ENCODE assay signal across 29 cellular contexts in genomic region chr20:32301719-32302506, GRCh38. TPM values are rescaled to one million over a fixed set of nuclear protein-coding genes. Genes with fewer than 3 reads are reported as not detected.
DNase-seq lines count a peak whose midpoint lies in the region; ATAC-seq and TF ChIP-seq lines count a peak whose summit lies in the region.
"Had no signal": no experiment of that assay in that cellular context is flagged by ENCODE, and none has a peak within 500 bp of the region (broad histone marks: within the 10 kb centered on the region; RNA-seq: fewer than 3 reads in every experiment).

No MANE protein-coding gene starts in this region.

- no peak overlapping the region for H3K18ac ChIP-seq in trophoblast cell (ENCODE audit: low read length)

- peaks cover 21% of the 10 kb centered on the region for H3K36me3 Mint-ChIP-seq in activated CD8-positive, alpha-beta T cell treated with anti-CD3 and anti-CD28 coated beads for 36 hours (ENCODE audit: low read depth)
- H3K36me3 Mint-ChIP-seq in activated CD8-positive, alpha-beta T cell treated with anti-CD3 and anti-CD28 coated beads, Interleukin-2, amount 10 ng/mL, durations not matched to agents 7 days and 5 days (ENCODE audit: low read depth) = no peaks in the 10 kb centered on the region
- no peaks in the 10 kb centered on the region for H3K36me3 Mint-ChIP-seq in HFFc6 (ENCODE audit: low read depth)
- H3K36me3 Mint-ChIP-seq in activated naive CD8-positive, alpha-beta T cell treated with anti-CD3 and anti-CD28 coated beads, Interleukin-2, amount 50 U/mL, for 24 hours (ENCODE audit: low read depth) = peaks cover 34% of the 10 kb centered on the region

- no peak overlapping the region for H2AK5ac ChIP-seq in trophoblast cell (ENCODE audit: low read length)

- no peak overlapping the region for H2BK5ac ChIP-seq in trophoblast cell (ENCODE audit: low read depth, low read length, poor library complexity)

- no peak overlapping the region for H3K4ac ChIP-seq in trophoblast cell (ENCODE audit: low read depth, low read length)

- H4K8ac ChIP-seq in trophoblast cell (ENCODE audit: low read depth, low read length) = no peak overlapping the region

- H4K91ac ChIP-seq in trophoblast cell (ENCODE audit: low read depth, low read length) = peak overlapping the region; percentile 8

- H3K4me1 ChIP-seq in trophoblast cell (ENCODE audit: control insufficient read depth in 1 of 2, insufficient read depth in 2 of 2, low read length in 2 of 2) = peaks cover 8 to 19% of the 10 kb centered on the region in 2 experiments

- peak overlapping the region; percentile 15 for H2BK12ac ChIP-seq in trophoblast cell (ENCODE audit: low read length)

- DNase-seq in activated CD8-positive, alpha-beta T cell treated with anti-CD3 and anti-CD28 coated beads for 36 hours = no peak
- no peak for DNase-seq in activated CD8-positive, alpha-beta T cell treated with anti-CD3 and anti-CD28 coated beads, Interleukin-2, amount 10 ng/mL, durations not matched to agents 7 days and 5 days
- DNase-seq in HFFc6 = peak; percentile 20
- DNase-seq in activated naive CD8-positive, alpha-beta T cell treated with anti-CD3 and anti-CD28 coated beads, Interleukin-2, amount 50 U/mL, for 24 hours = no peak
- DNase-seq in trophoblast cell = no peak
- DNase-seq in DMS153 (lab: John Stamatoyannopoulos, UW) = no peak
- DNase-seq: activated CD4-positive, CD25-positive, alpha-beta regulatory T cell treated with anti-CD3 and anti-CD28 coated beads, Interleukin-2, amount 50 U/mL, for 72 hours; activated CD8-positive, alpha-beta memory T cell treated with anti-CD3 and anti-CD28 coated beads, Interleukin-2, amount 10 ng/mL, durations not matched to agents 7 days and 5 days; activated effector memory CD4-positive, alpha-beta T cell treated with Interleukin-2 at 50 U/mL for 16 hours; DMS79; hypothalamus; KG1; left ventricle myocardium superior; midbrain; naive thymus-derived CD8-positive, alpha-beta T cell; NCI-H1417 treated with DMSO at 0.1 percent for 48 hours; NCI-H2081 treated with DMSO at 0.1 percent for 48 hours; NCI-H345; NCI-H774; sigmoid colon; stimulated activated CD4-positive, alpha-beta T cell treated with anti-CD3 and anti-CD28 coated beads, Interleukin-15, amount 100 ng/mL, for 24 hours; substantia nigra had no signal

- H3K4me3 ChIP-seq in trophoblast cell (ENCODE audit: low read depth, low read length) = no peak overlapping the region
- H3K4me3 ChIP-seq: cardiac muscle cell, gastroesophageal sphincter, GM23338, sigmoid colon had no signal

- peak overlapping the region; percentile 66 for H3K27ac ChIP-seq in trophoblast cell (ENCODE audit: low read depth, low read length)
- H3K27ac ChIP-seq: cardiac muscle cell, gastroesophageal sphincter, parathyroid adenoma, sigmoid colon had no signal

- ATAC-seq in activated CD8-positive, alpha-beta T cell treated with anti-CD3 and anti-CD28 coated beads for 36 hours = no peak
- ATAC-seq in activated CD8-positive, alpha-beta T cell treated with anti-CD3 and anti-CD28 coated beads, Interleukin-2, amount 10 ng/mL, durations not matched to agents 7 days and 5 days = no peak
- ATAC-seq in activated naive CD8-positive, alpha-beta T cell treated with anti-CD3 and anti-CD28 coated beads, Interleukin-2, amount 50 U/mL, for 24 hours = peak; percentile 33
- no peak for ATAC-seq in GM21717 (IDR thresholded peaks at IDR 0.05; ENCODE audit: unreplicated experiment)
- no peak for ATAC-seq in HG03175 (IDR thresholded peaks at IDR 0.05; ENCODE audit: unreplicated experiment)
- ATAC-seq: activated CD8-positive, alpha-beta memory T cell treated with anti-CD3 and anti-CD28 coated beads, Interleukin-2, amount 10 ng/mL, durations not matched to agents 7 days and 5 days; gastroesophageal sphincter; GM23338; left ventricle myocardium superior; naive thymus-derived CD8-positive, alpha-beta T cell had no signal

- H3K27me3 ChIP-seq in trophoblast cell (ENCODE audit: insufficient read depth, low read length) = no peaks in the 10 kb centered on the region
- H3K27me3 ChIP-seq: BE2C, cardiac muscle cell, gastroesophageal sphincter, sigmoid colon had no signal

- CTCF ChIA-PET in activated CD8-positive, alpha-beta T cell treated with anti-CD3 and anti-CD28 coated beads for 36 hours (lab: Charles Lee) = interaction anchor here (0.9 to 2.2 kb wide), 2 partner anchors 10 to 15 kb away, joined by 3 to 5 read pairs; no protein-coding TSS in a partner anchor
- CTCF ChIA-PET in activated CD8-positive, alpha-beta T cell treated with anti-CD3 and anti-CD28 coated beads, Interleukin-2, amount 10 ng/mL, durations not matched to agents 7 days and 5 days (lab: Charles Lee) = interaction anchor here (1.0 kb wide), 1 partner anchor 13 kb away, joined by 3 read pairs; no protein-coding TSS in a partner anchor

- H3K14ac ChIP-seq in trophoblast cell (ENCODE audit: low read length) = peak overlapping the region; percentile 9

- no peaks in the 10 kb centered on the region for H3K9me3 Mint-ChIP-seq in activated CD8-positive, alpha-beta T cell treated with anti-CD3 and anti-CD28 coated beads for 36 hours
- no peaks in the 10 kb centered on the region for H3K9me3 Mint-ChIP-seq in activated CD8-positive, alpha-beta T cell treated with anti-CD3 and anti-CD28 coated beads, Interleukin-2, amount 10 ng/mL, durations not matched to agents 7 days and 5 days (ENCODE audit: insufficient read depth)
- H3K9me3 Mint-ChIP-seq in HFFc6 = no peaks in the 10 kb centered on the region
- no peaks in the 10 kb centered on the region for H3K9me3 Mint-ChIP-seq in activated naive CD8-positive, alpha-beta T cell treated with anti-CD3 and anti-CD28 coated beads, Interleukin-2, amount 50 U/mL, for 24 hours
- H3K9me3 Mint-ChIP-seq: GM23338; naive thymus-derived CD8-positive, alpha-beta T cell had no signal

- peaks cover 32% of the 10 kb centered on the region for H3K4me1 Mint-ChIP-seq in activated CD8-positive, alpha-beta T cell treated with anti-CD3 and anti-CD28 coated beads for 36 hours (ENCODE audit: low read depth)
- peaks cover 4% of the 10 kb centered on the region for H3K4me1 Mint-ChIP-seq in activated CD8-positive, alpha-beta T cell treated with anti-CD3 and anti-CD28 coated beads, Interleukin-2, amount 10 ng/mL, durations not matched to agents 7 days and 5 days (ENCODE audit: low read depth)
- peaks cover 20% of the 10 kb centered on the region for H3K4me1 Mint-ChIP-seq in HFFc6 (ENCODE audit: low read depth)
- peaks cover 54% of the 10 kb centered on the region for H3K4me1 Mint-ChIP-seq in activated naive CD8-positive, alpha-beta T cell treated with anti-CD3 and anti-CD28 coated beads, Interleukin-2, amount 50 U/mL, for 24 hours

- H3K79me2 ChIP-seq in trophoblast cell (ENCODE audit: control insufficient read depth, insufficient read depth, low read length, poor library complexity) = peaks cover 2% of the 10 kb centered on the region

- no peaks in the 10 kb centered on the region for H3K9me3 ChIP-seq in trophoblast cell (ENCODE audit: insufficient read depth, low read depth, low read length)
- H3K9me3 ChIP-seq: BE2C, gastroesophageal sphincter, sigmoid colon had no signal

- H3K27ac Mint-ChIP-seq in activated CD8-positive, alpha-beta T cell treated with anti-CD3 and anti-CD28 coated beads for 36 hours = peak overlapping the region; percentile 72
- no peak overlapping the region for H3K27ac Mint-ChIP-seq in activated CD8-positive, alpha-beta T cell treated with anti-CD3 and anti-CD28 coated beads, Interleukin-2, amount 10 ng/mL, durations not matched to agents 7 days and 5 days
- peak overlapping the region; percentile 48 for H3K27ac Mint-ChIP-seq in HFFc6
- peak overlapping the region; percentile 48 for H3K27ac Mint-ChIP-seq in activated naive CD8-positive, alpha-beta T cell treated with anti-CD3 and anti-CD28 coated beads, Interleukin-2, amount 50 U/mL, for 24 hours
- H3K27ac Mint-ChIP-seq: activated CD8-positive, alpha-beta memory T cell treated with anti-CD3 and anti-CD28 coated beads, Interleukin-2, amount 10 ng/mL, durations not matched to agents 7 days and 5 days; GM23338 had no signal

- H3K23ac ChIP-seq in trophoblast cell (ENCODE audit: low read length) = no peak overlapping the region

- H4K12ac ChIP-seq in trophoblast cell (ENCODE audit: low read depth, low read length) = no peak overlapping the region

- H3K9ac ChIP-seq in trophoblast cell (ENCODE audit: low read length) = no peak overlapping the region
- H3K9ac ChIP-seq: parathyroid adenoma had no signal

- H3K36me3 ChIP-seq in trophoblast cell (ENCODE audit: control insufficient read depth in 1 of 2, insufficient read depth in 2 of 2, low read length in 2 of 2) = no peaks in the 10 kb centered on the region
- H3K36me3 ChIP-seq: BE2C, cardiac muscle cell, gastroesophageal sphincter, sigmoid colon had no signal

- no peak for TF ChIP-seq CTCF in activated CD8-positive, alpha-beta T cell treated with anti-CD3 and anti-CD28 coated beads for 36 hours (IDR thresholded peaks at IDR 0.05)
- no peak for TF ChIP-seq CTCF in HFFc6 (IDR thresholded peaks at IDR 0.05)

- H3K4me3 Mint-ChIP-seq in activated CD8-positive, alpha-beta T cell treated with anti-CD3 and anti-CD28 coated beads for 36 hours = no peak overlapping the region
- H3K4me3 Mint-ChIP-seq in activated CD8-positive, alpha-beta T cell treated with anti-CD3 and anti-CD28 coated beads, Interleukin-2, amount 10 ng/mL, durations not matched to agents 7 days and 5 days = no peak overlapping the region
- no peak overlapping the region for H3K4me3 Mint-ChIP-seq in HFFc6
- peak overlapping the region; percentile 3 for H3K4me3 Mint-ChIP-seq in activated naive CD8-positive, alpha-beta T cell treated with anti-CD3 and anti-CD28 coated beads, Interleukin-2, amount 50 U/mL, for 24 hours
- H3K4me3 Mint-ChIP-seq: activated CD8-positive, alpha-beta memory T cell treated with anti-CD3 and anti-CD28 coated beads, Interleukin-2, amount 10 ng/mL, durations not matched to agents 7 days and 5 days; GM23338; naive thymus-derived CD8-positive, alpha-beta T cell had no signal

- no peaks in the 10 kb centered on the region for H3K27me3 Mint-ChIP-seq in activated CD8-positive, alpha-beta T cell treated with anti-CD3 and anti-CD28 coated beads for 36 hours
- H3K27me3 Mint-ChIP-seq in activated CD8-positive, alpha-beta T cell treated with anti-CD3 and anti-CD28 coated beads, Interleukin-2, amount 10 ng/mL, durations not matched to agents 7 days and 5 days (ENCODE audit: low read depth) = no peaks in the 10 kb centered on the region
- H3K27me3 Mint-ChIP-seq in HFFc6 (ENCODE audit: insufficient read depth) = no peaks in the 10 kb centered on the region; the same call in 1 of the 2 replicates
- no peaks in the 10 kb centered on the region for H3K27me3 Mint-ChIP-seq in activated naive CD8-positive, alpha-beta T cell treated with anti-CD3 and anti-CD28 coated beads, Interleukin-2, amount 50 U/mL, for 24 hours
- H3K27me3 Mint-ChIP-seq: activated CD8-positive, alpha-beta memory T cell treated with anti-CD3 and anti-CD28 coated beads, Interleukin-2, amount 10 ng/mL, durations not matched to agents 7 days and 5 days; naive thymus-derived CD8-positive, alpha-beta T cell had no signal

- intact Hi-C loops in activated CD8-positive, alpha-beta T cell treated with anti-CD3 and anti-CD28 coated beads for 36 hours (cut with micrococcal nuclease) = no loop called here

- no CpG with 5 or more reads among the region's 5 CpGs for WGBS in trophoblast cell (ENCODE audit: extremely low coverage, insufficient coverage, insufficient read length)

- H3K4me2 ChIP-seq in trophoblast cell (ENCODE audit: low read length) = peak overlapping the region; percentile 43
- H3K4me2 ChIP-seq: GM23338 had no signal

- H2BK120ac ChIP-seq in trophoblast cell (ENCODE audit: insufficient read depth, low read length, poor library complexity) = no peak overlapping the region

- H3K79me1 ChIP-seq in trophoblast cell (ENCODE audit: low read length) = peaks cover 6% of the 10 kb centered on the region

- H2AFZ ChIP-seq in trophoblast cell (ENCODE audit: insufficient read depth, low read length, poor library complexity) = no peak overlapping the region
- H2AFZ ChIP-seq: GM23338, parathyroid adenoma had no signal

- POLR2A ChIA-PET in activated CD8-positive, alpha-beta T cell treated with anti-CD3 and anti-CD28 coated beads for 36 hours (lab: Charles Lee) = interaction anchor here (1.0 to 1.5 kb wide), 4 partner anchors 15 to 112 kb away, joined by 3 to 5 read pairs (median 4); no protein-coding TSS in a partner anchor
- POLR2A ChIA-PET in activated CD8-positive, alpha-beta T cell treated with anti-CD3 and anti-CD28 coated beads, Interleukin-2, amount 10 ng/mL, durations not matched to agents 7 days and 5 days (lab: Charles Lee) = no interaction called here

RNA-seq across cellular contexts. Expression of gene KIF3B, which starts 24.5 kb away (rescaled TPM):
- 10 to 100 TPM; 25.4 to 25.7 TPM for total RNA-seq in activated CD8-positive, alpha-beta T cell treated with anti-CD3 and anti-CD28 coated beads for 36 hours
- total RNA-seq in activated CD8-positive, alpha-beta T cell treated with anti-CD3 and anti-CD28 coated beads, Interleukin-2, amount 10 ng/mL, durations not matched to agents 7 days and 5 days = 10 to 100 TPM; 15.1 to 16.0 TPM
- total RNA-seq in HFFc6 (2021; fragmentation: NEBNext Ultra II Directional; extraction: Animal tissue kit (Norgen Biotek cat#: 25700)) = 10 to 100 TPM; 29.9 to 33.7 (median 31.9) TPM
- polyA plus RNA-seq in trophoblast cell (2013) = 17.9 TPM in 2 replicates

RNA-seq across cellular contexts. Expression of gene ASXL1, which starts 56.2 kb away (rescaled TPM):
- total RNA-seq in activated CD8-positive, alpha-beta T cell treated with anti-CD3 and anti-CD28 coated beads for 36 hours = 100 to 1,000 TPM; 129 to 137 TPM
- total RNA-seq in activated CD8-positive, alpha-beta T cell treated with anti-CD3 and anti-CD28 coated beads, Interleukin-2, amount 10 ng/mL, durations not matched to agents 7 days and 5 days = 10 to 100 TPM; 91.7 to 97.4 TPM
- 10 to 100 TPM; 49.0 to 62.4 (median 54.4) TPM for total RNA-seq in HFFc6 (2021; fragmentation: NEBNext Ultra II Directional; extraction: Animal tissue kit (Norgen Biotek cat#: 25700))
- polyA plus RNA-seq in trophoblast cell (2013) = 40.6 and 41.3 TPM in 2 replicates
